In genomic region chr3:194255252-194256039, GRCh38 we compare ENCODE assay signal across 9 cellular contexts.
DNase-seq lines count a peak whose midpoint lies in the region; ATAC-seq, FAIRE-seq and TF ChIP-seq lines count a peak whose summit lies in the region.
"Had no signal": no experiment of that assay in that cellular context is flagged by ENCODE, and none has a peak within 500 bp of the region (broad histone marks: within the 10 kb centered on the region; RNA-seq: fewer than 3 reads in every experiment).

No MANE protein-coding gene starts in this region.

- FAIRE-seq in pancreas (lab: Jason Lieb, UNC), result no peak
- FAIRE-seq: G401.6 had no signal

- peaks cover 10% of the 10 kb centered on the region for H3K4me1 ChIP-seq in CD4-positive, alpha-beta memory T cell (ENCODE audit: insufficient read depth, low read length)
- H3K4me1 ChIP-seq in duodenal mucosa (ENCODE audit: control insufficient read depth in 1 of 2, insufficient read depth in 2 of 2, low read length in 2 of 2) (peaks cover 13 to 16% of the 10 kb centered on the region in 2 donors), pancreas (peaks cover 0 to 5% (median 0%) of the 10 kb centered on the region in 3 donors), aorta (ENCODE audit: control insufficient read depth in 1 of 2, insufficient read depth in 2 of 2, low read length in 2 of 2) (no peaks in the 10 kb centered on the region), Caco-2 (no peaks in the 10 kb centered on the region; the same call in 1 of the 2 replicates)

- H3K4me1 Mint-ChIP-seq in CD4-positive, alpha-beta memory T cell, result peaks cover 12 to 16% (median 13%) of the 10 kb centered on the region in 4 donors
- H3K4me1 Mint-ChIP-seq in Caco-2 (ENCODE audit: low read depth, unreplicated experiment), result no peaks in the 10 kb centered on the region

- no peaks in the 10 kb centered on the region for H3K9me3 ChIP-seq in CD4-positive, alpha-beta memory T cell (ENCODE audit: control insufficient read depth in 1 of 2, low read length in 2 of 2)
- H3K9me3 ChIP-seq in WERI-Rb-1 (ENCODE audit: severe bottlenecking) (no peaks in the 10 kb centered on the region), duodenal mucosa (ENCODE audit: control insufficient read depth in 1 of 2, low read length in 2 of 2) (peaks cover 0 to 3% of the 10 kb centered on the region in 2 donors), pancreas (peaks cover 0 to 4% (median 0%) of the 10 kb centered on the region in 4 donors), aorta (ENCODE audit: control insufficient read depth, low read length) (no peaks in the 10 kb centered on the region), Caco-2 (no peaks in the 10 kb centered on the region)

- H3K4me3 ChIP-seq in CD4-positive, alpha-beta memory T cell (ENCODE audit: low read length in 2 of 2), result peak overlapping the region; percentile 28 to 31
- no peak overlapping the region for H3K4me3 ChIP-seq in WERI-Rb-1 (ENCODE audit: low read depth, low read length)
- H3K4me3 ChIP-seq in duodenal mucosa (ENCODE audit: low read depth in 1 of 2, low read length in 2 of 2), result peak overlapping the region; percentile 45 to 58
- no peak overlapping the region for H3K4me3 ChIP-seq in pancreas
- H3K4me3 ChIP-seq in aorta (ENCODE audit: low read length in 2 of 2), result no peak overlapping the region
- H3K4me3 ChIP-seq in Caco-2 (ENCODE audit: low read depth, low read length), result no peak overlapping the region

- 73 to 81% methylated on average over 19 of the region's 19 CpGs for WGBS in pancreas, 2 donors
- 77 to 85% methylated on average over 19 of the region's 19 CpGs for WGBS in aorta, 2 donors

- no peaks in the 10 kb centered on the region for H3K27me3 Mint-ChIP-seq in CD4-positive, alpha-beta memory T cell
- H3K27me3 Mint-ChIP-seq in Caco-2 (ENCODE audit: insufficient read depth, unreplicated experiment), result no peaks in the 10 kb centered on the region

- CTCF ChIA-PET in CD4-positive, alpha-beta memory T cell (lab: Charles Lee; ENCODE audit: partially characterized antibody), result interaction anchor here (0.9 kb wide), 1 partner anchor 58 kb away, joined by 3 read pairs; no protein-coding TSS in a partner anchor
- CTCF ChIA-PET in Caco-2 (lab: Charles Lee), result no interaction called here

- POLR2A ChIA-PET in CD4-positive, alpha-beta memory T cell (lab: Charles Lee; ENCODE audit: partially characterized antibody), result interaction anchor here (0.9 kb wide), 1 partner anchor 12 kb away, joined by 3 read pairs; no protein-coding TSS in a partner anchor
- POLR2A ChIA-PET in Caco-2 (lab: Charles Lee), result no interaction called here

- peak overlapping the region; percentile 9 to 50 for H3K9ac ChIP-seq in duodenal mucosa (ENCODE audit: low read depth in 1 of 2, low read length in 2 of 2)

- H3K27ac Mint-ChIP-seq in CD4-positive, alpha-beta memory T cell, result peak overlapping the region; percentile 30 to 93 (median 91)
- H3K27ac Mint-ChIP-seq in Caco-2 (ENCODE audit: unreplicated experiment), result no peak overlapping the region

- no TSS peak for BruUV-seq in Caco-2 (replicated peaks; lab: Mats Ljungman, UMichigan)

- H3K36me3 Mint-ChIP-seq in CD4-positive, alpha-beta memory T cell, result no peaks in the 10 kb centered on the region
- H3K36me3 Mint-ChIP-seq in Caco-2 (ENCODE audit: insufficient read depth, unreplicated experiment), result no peaks in the 10 kb centered on the region

- H3K27me3 ChIP-seq in CD4-positive, alpha-beta memory T cell (ENCODE audit: insufficient read depth, low read length), result no peaks in the 10 kb centered on the region
- no peaks in the 10 kb centered on the region for H3K27me3 ChIP-seq in WERI-Rb-1 (ENCODE audit: insufficient read depth, low read depth, severe bottlenecking)
- H3K27me3 ChIP-seq in duodenal mucosa (ENCODE audit: control insufficient read depth in 1 of 2, insufficient read depth in 2 of 2, low read length in 2 of 2), result no peaks in the 10 kb centered on the region
- no peaks in the 10 kb centered on the region for H3K27me3 ChIP-seq in pancreas
- H3K27me3 ChIP-seq in aorta (ENCODE audit: control insufficient read depth in 1 of 2, insufficient read depth in 2 of 2, low read length in 1 of 2), result no peaks in the 10 kb centered on the region
- no peaks in the 10 kb centered on the region for H3K27me3 ChIP-seq in Caco-2 (replicated peaks; ENCODE audit: control insufficient read depth, insufficient read depth, low read length)

- H3K4me3 Mint-ChIP-seq in CD4-positive, alpha-beta memory T cell, result peak overlapping the region; percentile 72 to 88 (median 83)
- no peak overlapping the region for H3K4me3 Mint-ChIP-seq in Caco-2 (ENCODE audit: unreplicated experiment)

- H3K9me3 Mint-ChIP-seq in CD4-positive, alpha-beta memory T cell, result peaks cover 0 to 5% (median 3%) of the 10 kb centered on the region in 8 donors
- H3K9me3 Mint-ChIP-seq in Caco-2 (ENCODE audit: unreplicated experiment), result peaks cover 7% of the 10 kb centered on the region

- no peak for TF ChIP-seq CTCF in WERI-Rb-1 (IDR thresholded peaks at IDR 0.05; ENCODE audit: low read depth, low read length)
- TF ChIP-seq CTCF in pancreas (IDR thresholded peaks at IDR 0.05), result no peak
- TF ChIP-seq CTCF in Caco-2 (IDR thresholded peaks at IDR 0.05; ENCODE audit: insufficient read depth in 1 of 2, low read depth in 1 of 2, low read length in 1 of 2, severe bottlenecking in 1 of 2, unreplicated experiment in 1 of 2), result no peak

- H3K27ac ChIP-seq in CD4-positive, alpha-beta memory T cell (ENCODE audit: low read depth, low read length), result no peak overlapping the region
- H3K27ac ChIP-seq in WERI-Rb-1, result peak overlapping the region; percentile 79
- peak overlapping the region; percentile 11 for H3K27ac ChIP-seq in duodenal mucosa (ENCODE audit: low read depth, low read length)
- H3K27ac ChIP-seq in pancreas, result no peak overlapping the region
- H3K27ac ChIP-seq in aorta (ENCODE audit: low read depth in 1 of 2, low read length in 2 of 2), result no peak overlapping the region

- peak; percentile 54 for ATAC-seq in HG03025 (IDR thresholded peaks at IDR 0.05; ENCODE audit: low FRiP score, unreplicated experiment)
- peak in 3 of 4 donors; percentile 50 to 78 (median 69) for ATAC-seq in pancreas
- peak; percentile 72 for ATAC-seq in aorta (ENCODE audit: low FRiP score)
- ATAC-seq in HG02678 (IDR thresholded peaks at IDR 0.05; ENCODE audit: unreplicated experiment), result no peak

- DNase-seq in CD4-positive, alpha-beta memory T cell, result peak in 4 of 5 donors; percentile 5 to 21 (median 15)
- DNase-seq in WERI-Rb-1 (peak; percentile 58), pancreas (peak in 1 of 6 donors; percentile 44), aorta (peak; percentile 83 to 84), Caco-2 (no peak)

- intact Hi-C loops in CD4-positive, alpha-beta memory T cell (cut with micrococcal nuclease), result no loop called here
- intact Hi-C loops in pancreas (cut with DNase I) (no loop called here), aorta (cut with DNase I) (no loop called here), Caco-2 (cut with micrococcal nuclease; ENCODE audit: unreplicated experiment) (no loop called here)

- no peaks in the 10 kb centered on the region for H3K36me3 ChIP-seq in CD4-positive, alpha-beta memory T cell (ENCODE audit: insufficient read depth, low read length)
- H3K36me3 ChIP-seq in WERI-Rb-1, result no peaks in the 10 kb centered on the region
- H3K36me3 ChIP-seq in duodenal mucosa (ENCODE audit: control insufficient read depth in 1 of 2, insufficient read depth in 2 of 2, low read length in 2 of 2), result no peaks in the 10 kb centered on the region
- no peaks in the 10 kb centered on the region for H3K36me3 ChIP-seq in pancreas
- H3K36me3 ChIP-seq in aorta (ENCODE audit: control insufficient read depth in 1 of 2, insufficient read depth in 2 of 2, low read length in 1 of 2), result no peaks in the 10 kb centered on the region
- H3K36me3 ChIP-seq in Caco-2 (ENCODE audit: control insufficient read depth, insufficient read depth, low read length), result no peaks in the 10 kb centered on the region

Comparison
In these comparisons a context has a peak if more than half of its experiments do, and no peak if none do; other contexts are left out.
1. DNase-seq: peak in CD4-positive, alpha-beta memory T cell (4 of 5), WERI-Rb-1 (single experiment) and aorta (2 of 2); none in Caco-2 (0 of 2).
2. H3K27ac ChIP-seq: peak in WERI-Rb-1 (single experiment) and duodenal mucosa (single experiment); none in CD4-positive, alpha-beta memory T cell (single experiment), pancreas (0 of 4) and aorta (0 of 2).
3. H3K4me3 ChIP-seq: peak in CD4-positive, alpha-beta memory T cell (2 of 2) and duodenal mucosa (2 of 2); none in WERI-Rb-1 (single experiment), pancreas (0 of 4), aorta (0 of 2) and Caco-2 (single experiment).